In the genomic region with DNA sequence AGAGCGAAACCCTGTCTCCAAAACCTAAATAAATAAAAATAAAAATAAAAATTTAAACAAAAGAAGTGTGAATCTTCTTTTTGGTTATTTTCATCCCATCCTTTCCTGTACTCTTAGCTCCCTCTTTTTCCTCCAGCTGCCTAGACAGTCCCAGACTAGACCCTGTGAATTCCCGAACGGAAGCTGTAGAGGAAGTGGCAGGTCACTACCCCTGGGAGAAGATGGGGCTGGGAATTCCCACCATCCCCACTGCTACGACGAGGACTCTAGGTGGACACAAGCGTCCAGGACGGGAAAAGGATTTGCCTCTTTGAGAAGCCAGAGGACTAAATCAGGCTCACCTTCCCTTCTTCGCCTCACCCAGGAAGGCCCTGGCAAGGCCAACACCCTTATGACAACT, we compare ENCODE assay signal across 18 cellular contexts. TPM values are rescaled to one million over a fixed set of nuclear protein-coding genes. Genes with fewer than 3 reads are reported as not detected.
"Had no signal": no experiment of that assay in that cellular context is flagged by ENCODE, and none has a peak within 500 bp of the region (broad histone marks: within the 10 kb centered on the region; RNA-seq: fewer than 3 reads in every experiment).

No MANE protein-coding gene starts in this region.

- H3K4me3 Mint-ChIP-seq: activated B cell treated with CpG ODN at 0.5 μM for 24 hours; activated CD4-positive, alpha-beta memory T cell treated with anti-CD3 and anti-CD28 coated beads, Interleukin-2, amount 10 ng/mL, durations not matched to agents 7 days and 5 days; activated T-helper 17 cell treated with anti-CD3 and anti-CD28 coated beads, Interleukin-2, amount 50 U/mL, for 72 hours; effector memory CD8-positive, alpha-beta T cell; stimulated activated memory B cell treated with anti-CD40 and anti-IgM and Interleukin-4, amounts not matched to agents 10 μg/mL and 1 μg/mL and 100 μg/mL, for 72 hours; T-cell had no signal

- H3K4me1 Mint-ChIP-seq: activated B cell treated with CpG ODN at 0.5 μM for 24 hours; stimulated activated memory B cell treated with anti-CD40 and anti-IgM and Interleukin-4, amounts not matched to agents 10 μg/mL and 1 μg/mL and 100 μg/mL, for 72 hours had no signal

- H3K36me3 Mint-ChIP-seq: stimulated activated memory B cell treated with anti-CD40 and anti-IgM and Interleukin-4, amounts not matched to agents 10 μg/mL and 1 μg/mL and 100 μg/mL, for 72 hours; T-cell had no signal

- H3K9me3 ChIP-seq: esophagus squamous epithelium, left lung, sigmoid colon, spleen, upper lobe of right lung had no signal

- DNase-seq: activated B cell treated with CpG ODN at 0.5 μM for 24 hours; activated CD4-positive, alpha-beta memory T cell treated with anti-CD3 and anti-CD28 coated beads, Interleukin-2, amount 10 ng/mL, durations not matched to agents 7 days and 5 days; activated CD4-positive, alpha-beta T cell treated with anti-CD3 and anti-CD28 coated beads for 4 hours; activated naive CD4-positive, alpha-beta T cell; activated T-cell treated with anti-CD3 and anti-CD28 coated beads, Interleukin-2, amount 50 U/mL, for 1 hour; effector memory CD8-positive, alpha-beta T cell; esophagus squamous epithelium; left lung; sigmoid colon; spleen; stimulated activated CD4-positive, alpha-beta T cell treated with anti-CD3 and anti-CD28 coated beads, Interleukin-4, amount 100 ng/mL, for 4 hours; T-cell; upper lobe of right lung had no signal

- H2AFZ ChIP-seq: hepatocyte, parathyroid adenoma had no signal

- H3K9me3 Mint-ChIP-seq: activated B cell treated with CpG ODN at 0.5 μM for 24 hours; activated CD4-positive, alpha-beta memory T cell treated with anti-CD3 and anti-CD28 coated beads, Interleukin-2, amount 10 ng/mL, durations not matched to agents 7 days and 5 days; activated T-helper 17 cell treated with anti-CD3 and anti-CD28 coated beads, Interleukin-2, amount 50 U/mL, for 72 hours; effector memory CD8-positive, alpha-beta T cell; stimulated activated memory B cell treated with anti-CD40 and anti-IgM and Interleukin-4, amounts not matched to agents 10 μg/mL and 1 μg/mL and 100 μg/mL, for 72 hours; T-cell had no signal

- H3K27ac ChIP-seq: esophagus squamous epithelium, hepatocyte, left lung, parathyroid adenoma, sigmoid colon, spleen, upper lobe of right lung had no signal

- ATAC-seq: effector memory CD8-positive, alpha-beta T cell; left lung; stimulated activated memory B cell treated with anti-CD40 and anti-IgM and Interleukin-4, amounts not matched to agents 10 μg/mL and 1 μg/mL and 100 μg/mL, for 72 hours; upper lobe of right lung had no signal

- H3K4me3 ChIP-seq: esophagus squamous epithelium, hepatocyte, left lung, sigmoid colon, spleen, upper lobe of right lung had no signal

- H3K36me3 ChIP-seq: left lung, sigmoid colon, spleen, upper lobe of right lung had no signal

- H3K27me3 Mint-ChIP-seq: activated T-helper 17 cell treated with anti-CD3 and anti-CD28 coated beads, Interleukin-2, amount 50 U/mL, for 72 hours had no signal

- H3K79me2 ChIP-seq: hepatocyte, parathyroid adenoma had no signal

- H3K4me1 ChIP-seq: esophagus squamous epithelium, left lung, parathyroid adenoma, sigmoid colon, spleen, upper lobe of right lung had no signal

- H3K27ac Mint-ChIP-seq: activated B cell treated with CpG ODN at 0.5 μM for 24 hours; activated CD4-positive, alpha-beta memory T cell treated with anti-CD3 and anti-CD28 coated beads, Interleukin-2, amount 10 ng/mL, durations not matched to agents 7 days and 5 days; activated T-helper 17 cell treated with anti-CD3 and anti-CD28 coated beads, Interleukin-2, amount 50 U/mL, for 72 hours; effector memory CD8-positive, alpha-beta T cell; stimulated activated memory B cell treated with anti-CD40 and anti-IgM and Interleukin-4, amounts not matched to agents 10 μg/mL and 1 μg/mL and 100 μg/mL, for 72 hours; T-cell had no signal

- H3K4me2 ChIP-seq: hepatocyte had no signal

- H3K27me3 ChIP-seq: esophagus squamous epithelium, hepatocyte, left lung, sigmoid colon, spleen, upper lobe of right lung had no signal

- H3K9ac ChIP-seq: parathyroid adenoma had no signal

RNA-seq across cellular contexts. Expression of a gene that starts 12.6 kb away (rescaled TPM):
- total RNA-seq: activated B cell treated with CpG ODN at 0.5 μM for 24 hours; activated CD4-positive, alpha-beta memory T cell treated with anti-CD3 and anti-CD28 coated beads, Interleukin-2, amount 10 ng/mL, durations not matched to agents 7 days and 5 days; activated T-helper 17 cell treated with anti-CD3 and anti-CD28 coated beads, Interleukin-2, amount 50 U/mL, for 72 hours; mononuclear cell; T-cell had no signal

RNA-seq across cellular contexts. Expression of a gene that starts 47.7 kb away (rescaled TPM):
- total RNA-seq: activated B cell treated with CpG ODN at 0.5 μM for 24 hours; activated CD4-positive, alpha-beta memory T cell treated with anti-CD3 and anti-CD28 coated beads, Interleukin-2, amount 10 ng/mL, durations not matched to agents 7 days and 5 days; activated T-helper 17 cell treated with anti-CD3 and anti-CD28 coated beads, Interleukin-2, amount 50 U/mL, for 72 hours; hepatocyte; mononuclear cell; sigmoid colon; spleen; T-cell; upper lobe of right lung had no signal
